In genomic region chr1:240611619-240612490, GRCh38 we compare ENCODE assay signal across 8 cellular contexts. TPM values are rescaled to one million over a fixed set of nuclear protein-coding genes. Genes with fewer than 3 reads are reported as not detected.
DNase-seq lines count a peak whose midpoint lies in the region; ATAC-seq and TF ChIP-seq lines count a peak whose summit lies in the region.

TSS of gene GREM2 (minus strand) at chr1:240612155. CDS start at chr1:240493475, 118,680 bp downstream.

- peak within 1 kb of the TSS; percentile 35 for H3K9ac ChIP-seq in parathyroid adenoma

- no peaks in the 10 kb centered on the region for H3K79me2 ChIP-seq in parathyroid adenoma

- H3K27me3 ChIP-seq in heart right ventricle, result peaks cover 0 to 81% (median 47%) of the 10 kb centered on the region in 7 donors
- H3K27me3 ChIP-seq in parathyroid adenoma (ENCODE audit: control insufficient read depth, insufficient read depth, low read length), result no peaks in the 10 kb centered on the region

- 1 to 2% methylated on average over 40 of the region's 40 CpGs for WGBS in heart right ventricle, 2 donors

- H3K27me3 Mint-ChIP-seq in activated naive CD4-positive, alpha-beta T cell treated with anti-CD3 and anti-CD28 coated beads, Interleukin-2, amount 50 U/mL, for 24 hours, result peaks cover 40% of the 10 kb centered on the region

- no peaks in the 10 kb centered on the region for H3K9me3 ChIP-seq in heart right ventricle
- H3K9me3 ChIP-seq in parathyroid adenoma (ENCODE audit: control insufficient read depth, low read length), result no peaks in the 10 kb centered on the region

- peak; percentile 82 for ATAC-seq in GM18868 (IDR thresholded peaks at IDR 0.05; ENCODE audit: unreplicated experiment)
- ATAC-seq in HG03103 (IDR thresholded peaks at IDR 0.05; ENCODE audit: low read depth, unreplicated experiment), result peak; percentile 85
- ATAC-seq in heart right ventricle, result peak in 3 of 8 donors; percentile 47 to 62 (median 47)

- H3K36me3 ChIP-seq in heart right ventricle (no peaks in the 10 kb centered on the region), parathyroid adenoma (ENCODE audit: control insufficient read depth, insufficient read depth, low read length) (no peaks in the 10 kb centered on the region)

- H3K4me3 ChIP-seq in heart right ventricle (peak within 1 kb of the TSS in 9 of 10 donors; percentile 17 to 50 (median 47)), parathyroid adenoma (ENCODE audit: low read depth, low read length) (peak within 1 kb of the TSS; percentile 78)

- intact Hi-C loops in heart right ventricle (cut with DNase I), result no loop called here

- H2AFZ ChIP-seq in parathyroid adenoma, result peak within 1 kb of the TSS; percentile 83

- H3K27ac ChIP-seq in heart right ventricle (no peak within 1 kb of the TSS), parathyroid adenoma (peak within 1 kb of the TSS; percentile 85)

- H3K9me3 Mint-ChIP-seq in activated naive CD4-positive, alpha-beta T cell treated with anti-CD3 and anti-CD28 coated beads, Interleukin-2, amount 50 U/mL, for 24 hours, result no peaks in the 10 kb centered on the region

- H3K27ac Mint-ChIP-seq in activated naive CD4-positive, alpha-beta T cell treated with anti-CD3 and anti-CD28 coated beads, Interleukin-2, amount 50 U/mL, for 24 hours, result peak within 1 kb of the TSS; percentile 52

- H3K4me3 Mint-ChIP-seq in activated naive CD4-positive, alpha-beta T cell treated with anti-CD3 and anti-CD28 coated beads, Interleukin-2, amount 50 U/mL, for 24 hours, result peak within 1 kb of the TSS; percentile 94

- peak within 1 kb of the TSS; percentile 94 for H3K4me2 ChIP-seq in parathyroid adenoma (ENCODE audit: low read length)

- H3K4me1 Mint-ChIP-seq in activated naive CD4-positive, alpha-beta T cell treated with anti-CD3 and anti-CD28 coated beads, Interleukin-2, amount 50 U/mL, for 24 hours, result peaks cover 31% of the 10 kb centered on the region

- peak; percentile 96 for DNase-seq in AG08395 (ENCODE audit: low spot score)
- peak; percentile 90 for DNase-seq in NCI-H82 (lab: John Stamatoyannopoulos, UW)
- DNase-seq in heart right ventricle, result peak in 1 of 2 donors; percentile 19
- no peak for DNase-seq in SW480 (ENCODE audit: low spot score)

- no peaks in the 10 kb centered on the region for H3K36me3 Mint-ChIP-seq in activated naive CD4-positive, alpha-beta T cell treated with anti-CD3 and anti-CD28 coated beads, Interleukin-2, amount 50 U/mL, for 24 hours

- TF ChIP-seq CTCF in heart right ventricle (IDR thresholded peaks at IDR 0.05) (no peak), parathyroid adenoma (IDR thresholded peaks at IDR 0.05) (no peak)

- H3K4me1 ChIP-seq in heart right ventricle, result peaks cover 0 to 13% (median 0%) of the 10 kb centered on the region in 9 donors
- H3K4me1 ChIP-seq in parathyroid adenoma, result no peaks in the 10 kb centered on the region

RNA-seq across cellular contexts. Expression of gene GREM2, which starts in this region (rescaled TPM):
- total RNA-seq in heart right ventricle, result under 1 TPM in 3 of 10 donors, not detected in 7; 0.13 to 0.25 (median 0.22) TPM
- under 1 TPM in 1 of 2 donors, not detected in 1; 0.01 TPM for polyA plus RNA-seq in heart right ventricle
